12 cellular contexts compared by ENCODE assay signal in the genomic region with DNA sequence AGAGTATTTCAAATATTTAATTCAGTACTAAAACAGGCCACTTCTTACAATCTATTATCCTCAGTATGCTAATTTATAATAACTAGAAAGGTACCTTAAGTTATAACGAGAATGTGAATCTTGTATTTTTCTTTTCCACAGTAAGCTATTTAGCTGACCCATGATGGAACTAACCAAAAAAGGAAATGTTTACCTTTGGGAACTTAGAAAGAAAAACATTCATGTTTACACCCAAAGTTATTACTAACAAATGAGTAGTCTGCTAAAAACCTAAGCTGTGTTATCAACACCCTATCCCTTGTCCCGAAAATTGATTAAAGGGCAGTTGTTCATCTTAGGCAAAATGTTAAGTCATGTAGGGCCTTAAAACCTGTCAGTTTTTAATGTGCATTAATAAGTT. TPM values are rescaled to one million over a fixed set of nuclear protein-coding genes. Genes with fewer than 3 reads are reported as not detected.
A peak's percentile ranks its signal among the peaks of the same experiment; 100 is the strongest.
DNase-seq lines count a peak whose midpoint lies in the region; ATAC-seq and TF ChIP-seq lines count a peak whose summit lies in the region.
"Had no signal": no experiment of that assay in that cellular context is flagged by ENCODE, and none has a peak within 500 bp of the region (broad histone marks: within the 10 kb centered on the region; RNA-seq: fewer than 3 reads in every experiment).

No MANE protein-coding gene starts in this region.

- H3K27me3 Mint-ChIP-seq in immature natural killer cell (ENCODE audit: low read depth in 3 of 3), result peaks cover 0 to 3% (median 0%) of the 10 kb centered on the region in 3 donors

- ATAC-seq in stimulated activated effector memory CD8-positive, alpha-beta T cell treated with anti-CD3 and anti-CD28 coated beads, Interleukin-12 subunit alpha, Interleukin-12 subunit beta, amount 100 ng/mL, for 72 hours, result no peak
- ATAC-seq in GM18502 (IDR thresholded peaks at IDR 0.05; ENCODE audit: poor library complexity, unreplicated experiment), result no peak
- ATAC-seq: Panc1 had no signal

- H3K4me3 ChIP-seq in GM12865 (ENCODE audit: low read depth, low read length) (peak overlapping the region; percentile 35), SJSA1 (no peak overlapping the region)

- H3K4me3 Mint-ChIP-seq in immature natural killer cell, result peak overlapping the region in 4 of 5 donors; percentile 25 to 53 (median 46)
- peak overlapping the region; percentile 31 for H3K4me3 Mint-ChIP-seq in stimulated activated effector memory CD8-positive, alpha-beta T cell treated with anti-CD3 and anti-CD28 coated beads, Interleukin-12 subunit alpha, Interleukin-12 subunit beta, amount 100 ng/mL, for 72 hours

- peaks cover 23% of the 10 kb centered on the region for H3K4me1 ChIP-seq in SJSA1 (replicated peaks)

- DNase-seq in GM12865 (ENCODE audit: low read depth) (no peak), SJSA1 (ENCODE audit: low read depth in 1 of 2, low spot score in 2 of 2) (peak in 1 of 2 experiments; percentile 30), immature natural killer cell (no peak), NOMO-1 (lab: John Stamatoyannopoulos, UW; ENCODE audit: unreplicated experiment in 2 of 2) (no peak), T-helper 9 cell (no peak)
- DNase-seq in stimulated activated effector memory CD8-positive, alpha-beta T cell treated with anti-CD3 and anti-CD28 coated beads, Interleukin-12 subunit alpha, Interleukin-12 subunit beta, amount 100 ng/mL, for 72 hours (ENCODE audit: low spot score in 2 of 2), result no peak
- no peak for DNase-seq in effector CD8-positive, alpha-beta T cell (lab: John Stamatoyannopoulos, UW)
- DNase-seq: central memory CD4-positive, alpha-beta T cell; kidney; WERI-Rb-1 had no signal

- no peaks in the 10 kb centered on the region for H3K27me3 ChIP-seq in SJSA1 (replicated peaks)

- TF ChIP-seq CTCF in GM12865 (IDR thresholded peaks at IDR 0.05; ENCODE audit: insufficient read depth, low read depth, low read length, missing control alignments), result no peak

- H3K36me3 ChIP-seq in SJSA1, result peaks cover 79% of the 10 kb centered on the region

- H3K9me3 ChIP-seq in SJSA1 (replicated peaks), result no peaks in the 10 kb centered on the region

- 0 out of 2 replicates have a peak overlapping the region, but pooled peaks have one; percentile 7 for H3K27ac ChIP-seq in SJSA1
- H3K27ac ChIP-seq: WERI-Rb-1 had no signal

- peak overlapping the region; percentile 74 to 91 (median 88) for H3K27ac Mint-ChIP-seq in immature natural killer cell
- peak overlapping the region; percentile 67 for H3K27ac Mint-ChIP-seq in stimulated activated effector memory CD8-positive, alpha-beta T cell treated with anti-CD3 and anti-CD28 coated beads, Interleukin-12 subunit alpha, Interleukin-12 subunit beta, amount 100 ng/mL, for 72 hours

- peaks cover 13 to 32% (median 21%) of the 10 kb centered on the region in 3 donors for H3K36me3 Mint-ChIP-seq in immature natural killer cell
- peaks cover 100% of the 10 kb centered on the region for H3K36me3 Mint-ChIP-seq in stimulated activated effector memory CD8-positive, alpha-beta T cell treated with anti-CD3 and anti-CD28 coated beads, Interleukin-12 subunit alpha, Interleukin-12 subunit beta, amount 100 ng/mL, for 72 hours

- H3K4me1 Mint-ChIP-seq in immature natural killer cell, result peaks cover 79 to 88% of the 10 kb centered on the region in 2 donors
- H3K4me1 Mint-ChIP-seq in stimulated activated effector memory CD8-positive, alpha-beta T cell treated with anti-CD3 and anti-CD28 coated beads, Interleukin-12 subunit alpha, Interleukin-12 subunit beta, amount 100 ng/mL, for 72 hours, result peaks cover 52% of the 10 kb centered on the region

- H3K9me3 Mint-ChIP-seq in immature natural killer cell, result no peaks in the 10 kb centered on the region
- no peaks in the 10 kb centered on the region for H3K9me3 Mint-ChIP-seq in stimulated activated effector memory CD8-positive, alpha-beta T cell treated with anti-CD3 and anti-CD28 coated beads, Interleukin-12 subunit alpha, Interleukin-12 subunit beta, amount 100 ng/mL, for 72 hours

RNA-seq across cellular contexts. Expression of gene GNA13, which starts 8.1 kb away (rescaled TPM):
- total RNA-seq in SJSA1 (2014; rRNA removed; shearing (Covaris generic)), result 102 and 118 TPM in 2 replicates
- polyA plus RNA-seq in immature natural killer cell, result 10 to 100 TPM; 40.0 to 58.3 (median 51.7) TPM
